In genomic region chr14:95408731-95409471, GRCh38 we compare ENCODE assay signal across 22 cellular contexts.
DNase-seq lines count a peak whose midpoint lies in the region; ATAC-seq and TF ChIP-seq lines count a peak whose summit lies in the region.
"Had no signal": no experiment of that assay in that cellular context is flagged by ENCODE, and none has a peak within 500 bp of the region (broad histone marks: within the 10 kb centered on the region; RNA-seq: fewer than 3 reads in every experiment).

No MANE protein-coding gene starts in this region.

- H3K4me3 ChIP-seq in dorsolateral prefrontal cortex (peak overlapping the region in 1 of 59 donors; percentile 6), psoas muscle (no peak overlapping the region), tibial nerve (no peak overlapping the region)

- DNase-seq in dorsolateral prefrontal cortex (peak in 1 of 10 donors; percentile 57), hypothalamus (lab: John Stamatoyannopoulos, UW) (peak in 28 of 51 donors; percentile 5 to 62 (median 33)), psoas muscle (no peak), tibial nerve (ENCODE audit: low spot score in 2 of 2) (no peak), natural killer cell (no peak), mesenteric fat pad (ENCODE audit: low spot score) (no peak)
- DNase-seq in stimulated activated naive B cell treated with anti-CD40 and anti-IgM and Interleukin-4, amounts not matched to agents 10 μg/mL and 1 μg/mL and 100 μg/mL, for 72 hours: no peak
- DNase-seq: activated CD8-positive, alpha-beta memory T cell treated with anti-CD3 and anti-CD28 coated beads for 24 hours; AML-193; Caco-2; effector memory CD8-positive, alpha-beta T cell; H7; kidney glomerular epithelial cell; NCI-H1436 treated with DMSO at 0.1 percent for 48 hours; NCI-H2171 treated with DMSO at 0.1 percent for 48 hours; NCI-H774; PC-3 had no signal

- 26 to 43% (median 30%) methylated on average over 17 of the region's 17 CpGs for WGBS in psoas muscle, 3 donors
- 37 to 50% methylated on average over 16 of the region's 17 CpGs for WGBS in tibial nerve, 2 donors

- peaks cover 39 to 52% of the 10 kb centered on the region in 2 donors for H3K36me3 Mint-ChIP-seq in stimulated activated naive B cell treated with anti-CD40 and anti-IgM and Interleukin-4, amounts not matched to agents 10 μg/mL and 1 μg/mL and 100 μg/mL, for 72 hours
- no peaks in the 10 kb centered on the region for H3K36me3 Mint-ChIP-seq in natural killer cell

- H3K4me1 ChIP-seq in psoas muscle (no peaks in the 10 kb centered on the region), tibial nerve (peaks cover 8 to 36% (median 17%) of the 10 kb centered on the region in 4 donors)
- H3K4me1 ChIP-seq: Caco-2 had no signal

- ATAC-seq in psoas muscle: no peak
- ATAC-seq in stimulated activated naive B cell treated with anti-CD40 and anti-IgM and Interleukin-4, amounts not matched to agents 10 μg/mL and 1 μg/mL and 100 μg/mL, for 72 hours (replicated peaks): no peak
- ATAC-seq in natural killer cell: no peak
- ATAC-seq in GM18502 (IDR thresholded peaks at IDR 0.05; ENCODE audit: poor library complexity, unreplicated experiment): no peak
- ATAC-seq: activated CD4-positive, CD25-positive, alpha-beta regulatory T cell treated with anti-CD3 and anti-CD28 coated beads, Interleukin-2, amount 50 U/mL, for 24 hours; effector memory CD8-positive, alpha-beta T cell; PC-3 had no signal

- peak overlapping the region; percentile 33 to 96 (median 85) for H3K27ac ChIP-seq in dorsolateral prefrontal cortex
- H3K27ac ChIP-seq in psoas muscle: peak overlapping the region; percentile 23
- peak overlapping the region; percentile 63 to 90 (median 79) for H3K27ac ChIP-seq in tibial nerve

- intact Hi-C loops in dorsolateral prefrontal cortex (cut with DNase I): loop anchor here in 1 of 2 donors (5.0 kb wide), 1 partner anchor 47 kb away; no protein-coding TSS in a partner anchor
- intact Hi-C loops in psoas muscle (cut with DNase I): no loop called here
- intact Hi-C loops in natural killer cell (cut with micrococcal nuclease): no loop called here

- no peak for TF ChIP-seq POLR2A in tibial nerve (IDR thresholded peaks at IDR 0.05)

- peaks cover 0 to 2% of the 10 kb centered on the region in 2 donors for H3K4me1 Mint-ChIP-seq in stimulated activated naive B cell treated with anti-CD40 and anti-IgM and Interleukin-4, amounts not matched to agents 10 μg/mL and 1 μg/mL and 100 μg/mL, for 72 hours
- H3K4me1 Mint-ChIP-seq in natural killer cell: no peaks in the 10 kb centered on the region
- H3K4me1 Mint-ChIP-seq: central memory CD8-positive, alpha-beta T cell had no signal

- no peaks in the 10 kb centered on the region for H3K27me3 Mint-ChIP-seq in stimulated activated naive B cell treated with anti-CD40 and anti-IgM and Interleukin-4, amounts not matched to agents 10 μg/mL and 1 μg/mL and 100 μg/mL, for 72 hours
- H3K27me3 Mint-ChIP-seq in natural killer cell (ENCODE audit: low read depth in 2 of 2): no peaks in the 10 kb centered on the region
- H3K27me3 Mint-ChIP-seq: central memory CD8-positive, alpha-beta T cell; effector memory CD8-positive, alpha-beta T cell; stimulated activated naive CD8-positive, alpha-beta T cell treated with anti-CD3 and anti-CD28 coated beads, Interleukin-15, Interleukin-2, amounts not matched to agents 100 ng/mL and 50 ng/mL, for 24 hours had no signal

- H3K9me3 ChIP-seq in psoas muscle (no peaks in the 10 kb centered on the region), tibial nerve (no peaks in the 10 kb centered on the region)
- H3K9me3 ChIP-seq: Caco-2 had no signal

- TF ChIP-seq CTCF in dorsolateral prefrontal cortex (IDR thresholded peaks at IDR 0.05 in 54 of 56, conservative IDR thresholded peaks at IDR 0.05 in 2 of 56; ENCODE audit: low read depth in 1 of 56, partially characterized antibody in 56 of 56) (peak in 1 of 56 donors; percentile 13), psoas muscle (IDR thresholded peaks at IDR 0.05) (no peak), tibial nerve (IDR thresholded peaks at IDR 0.05) (no peak), natural killer cell (IDR thresholded peaks at IDR 0.05) (no peak)

- H3K27ac Mint-ChIP-seq in stimulated activated naive B cell treated with anti-CD40 and anti-IgM and Interleukin-4, amounts not matched to agents 10 μg/mL and 1 μg/mL and 100 μg/mL, for 72 hours: no peak overlapping the region
- no peak overlapping the region for H3K27ac Mint-ChIP-seq in natural killer cell
- H3K27ac Mint-ChIP-seq: effector memory CD8-positive, alpha-beta T cell; progenitor cell of endocrine pancreas; stimulated activated naive CD8-positive, alpha-beta T cell treated with anti-CD3 and anti-CD28 coated beads, Interleukin-15, Interleukin-2, amounts not matched to agents 100 ng/mL and 50 ng/mL, for 24 hours had no signal

- no peaks in the 10 kb centered on the region for H3K36me3 ChIP-seq in psoas muscle (ENCODE audit: insufficient read depth in 1 of 2, low read depth in 1 of 2)
- H3K36me3 ChIP-seq in tibial nerve: peaks cover 0 to 32% (median 0%) of the 10 kb centered on the region in 3 donors

- no peaks in the 10 kb centered on the region for H3K27me3 ChIP-seq in dorsolateral prefrontal cortex
- no peaks in the 10 kb centered on the region for H3K27me3 ChIP-seq in psoas muscle (ENCODE audit: insufficient read depth in 3 of 3, low read length in 2 of 3)
- H3K27me3 ChIP-seq in tibial nerve: no peaks in the 10 kb centered on the region

- H3K4me3 Mint-ChIP-seq in stimulated activated naive B cell treated with anti-CD40 and anti-IgM and Interleukin-4, amounts not matched to agents 10 μg/mL and 1 μg/mL and 100 μg/mL, for 72 hours: no peak overlapping the region
- no peak overlapping the region for H3K4me3 Mint-ChIP-seq in natural killer cell
- H3K4me3 Mint-ChIP-seq: central memory CD8-positive, alpha-beta T cell; effector memory CD8-positive, alpha-beta T cell; stimulated activated naive CD8-positive, alpha-beta T cell treated with anti-CD3 and anti-CD28 coated beads, Interleukin-15, Interleukin-2, amounts not matched to agents 100 ng/mL and 50 ng/mL, for 24 hours had no signal

- TF ChIP-seq EP300 in tibial nerve (IDR thresholded peaks at IDR 0.05): peak in 1 of 2 donors; percentile 69

- H3K9me3 Mint-ChIP-seq in stimulated activated naive B cell treated with anti-CD40 and anti-IgM and Interleukin-4, amounts not matched to agents 10 μg/mL and 1 μg/mL and 100 μg/mL, for 72 hours: no peaks in the 10 kb centered on the region
- H3K9me3 Mint-ChIP-seq in natural killer cell: no peaks in the 10 kb centered on the region
- H3K9me3 Mint-ChIP-seq: central memory CD8-positive, alpha-beta T cell; effector memory CD8-positive, alpha-beta T cell; stimulated activated naive CD8-positive, alpha-beta T cell treated with anti-CD3 and anti-CD28 coated beads, Interleukin-15, Interleukin-2, amounts not matched to agents 100 ng/mL and 50 ng/mL, for 24 hours had no signal

Comparison
In these comparisons a context has a peak if more than half of its experiments do, and no peak if none do; other contexts are left out.
1. DNase-seq: peak in hypothalamus (28 of 51); none in psoas muscle (0 of 2), tibial nerve (0 of 2), stimulated activated naive B cell treated with anti-CD40 and anti-IgM and Interleukin-4, amounts not matched to agents 10 μg/mL and 1 μg/mL and 100 μg/mL, for 72 hours (single experiment), natural killer cell (single experiment) and mesenteric fat pad (single experiment).
2. H3K27ac ChIP-seq: peak in every context shown above with its lines; median percentile 85 in dorsolateral prefrontal cortex; 79 in tibial nerve; 23 in psoas muscle.